Comparison of ENCODE assay signal across 1 cellular context in the genomic region with DNA sequence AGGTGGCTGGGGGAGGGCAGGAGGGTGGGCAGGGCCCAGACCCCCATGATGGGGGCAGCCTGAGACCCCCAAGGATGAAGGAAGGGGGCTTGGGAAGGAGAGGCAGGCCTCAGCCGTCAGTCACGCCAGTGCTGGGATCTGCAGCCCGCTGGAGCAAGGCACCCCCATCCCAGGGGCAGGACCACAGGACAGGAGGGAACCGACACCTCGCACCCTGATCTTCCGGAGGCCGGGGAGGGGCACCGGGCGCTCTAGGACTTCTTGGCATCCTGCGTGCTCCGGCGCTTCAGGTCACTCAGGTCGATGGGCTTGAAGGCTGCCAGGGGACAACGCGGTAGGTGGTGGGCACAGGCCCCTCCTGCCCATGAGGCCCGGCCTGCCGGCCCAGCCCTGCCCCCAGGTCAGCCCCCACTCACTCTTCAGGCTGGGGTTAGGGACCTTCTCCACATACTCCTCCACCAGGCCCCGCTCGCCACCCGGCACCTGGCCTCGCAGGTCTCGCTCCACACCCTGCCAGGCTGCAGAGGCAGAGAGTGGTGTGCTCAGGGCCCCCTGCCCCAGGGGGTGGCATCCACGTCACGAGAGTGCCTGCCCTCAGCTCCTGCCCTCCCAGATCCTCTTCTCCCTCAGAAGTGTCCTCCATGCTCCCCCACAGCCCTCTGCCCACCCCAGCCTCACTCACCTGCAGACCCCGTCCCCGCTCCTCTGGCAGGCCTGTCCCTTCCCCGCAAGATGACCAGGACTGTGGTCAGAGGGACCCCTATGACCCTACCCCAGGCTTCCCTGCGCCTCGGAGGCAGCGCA.
TF ChIP-seq lines count a peak whose summit lies in the region.

No MANE protein-coding gene starts in this region.

TF ChIP-seq in HEK293, 187 proteins besides CTCF, POLR2A, EP300 and RAD21 (continued from another document):
- TF ChIP-seq, protein P1, sequence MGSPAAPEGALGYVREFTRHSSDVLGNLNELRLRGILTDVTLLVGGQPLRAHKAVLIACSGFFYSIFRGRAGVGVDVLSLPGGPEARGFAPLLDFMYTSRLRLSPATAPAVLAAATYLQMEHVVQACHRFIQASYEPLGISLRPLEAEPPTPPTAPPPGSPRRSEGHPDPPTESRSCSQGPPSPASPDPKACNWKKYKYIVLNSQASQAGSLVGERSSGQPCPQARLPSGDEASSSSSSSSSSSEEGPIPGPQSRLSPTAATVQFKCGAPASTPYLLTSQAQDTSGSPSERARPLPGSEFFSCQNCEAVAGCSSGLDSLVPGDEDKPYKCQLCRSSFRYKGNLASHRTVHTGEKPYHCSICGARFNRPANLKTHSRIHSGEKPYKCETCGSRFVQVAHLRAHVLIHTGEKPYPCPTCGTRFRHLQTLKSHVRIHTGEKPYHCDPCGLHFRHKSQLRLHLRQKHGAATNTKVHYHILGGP (tag by site-specific recombination; IDR thresholded peaks at IDR 0.05): no peak
- TF ChIP-seq, protein P2, sequence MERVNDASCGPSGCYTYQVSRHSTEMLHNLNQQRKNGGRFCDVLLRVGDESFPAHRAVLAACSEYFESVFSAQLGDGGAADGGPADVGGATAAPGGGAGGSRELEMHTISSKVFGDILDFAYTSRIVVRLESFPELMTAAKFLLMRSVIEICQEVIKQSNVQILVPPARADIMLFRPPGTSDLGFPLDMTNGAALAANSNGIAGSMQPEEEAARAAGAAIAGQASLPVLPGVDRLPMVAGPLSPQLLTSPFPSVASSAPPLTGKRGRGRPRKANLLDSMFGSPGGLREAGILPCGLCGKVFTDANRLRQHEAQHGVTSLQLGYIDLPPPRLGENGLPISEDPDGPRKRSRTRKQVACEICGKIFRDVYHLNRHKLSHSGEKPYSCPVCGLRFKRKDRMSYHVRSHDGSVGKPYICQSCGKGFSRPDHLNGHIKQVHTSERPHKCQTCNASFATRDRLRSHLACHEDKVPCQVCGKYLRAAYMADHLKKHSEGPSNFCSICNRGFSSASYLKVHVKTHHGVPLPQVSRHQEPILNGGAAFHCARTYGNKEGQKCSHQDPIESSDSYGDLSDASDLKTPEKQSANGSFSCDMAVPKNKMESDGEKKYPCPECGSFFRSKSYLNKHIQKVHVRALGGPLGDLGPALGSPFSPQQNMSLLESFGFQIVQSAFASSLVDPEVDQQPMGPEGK (tag by site-specific recombination; IDR thresholded peaks at IDR 0.05): 0 out of 2 replicates have a peak, but pooled peaks have one; percentile 25
- TF ChIP-seq ZNF140 (tag by site-specific recombination; IDR thresholded peaks at IDR 0.05) (no peak), EGR2 (tag by site-specific recombination; IDR thresholded peaks at IDR 0.05; ENCODE audit: low read depth) (no peak)
- TF ChIP-seq, protein P3, sequence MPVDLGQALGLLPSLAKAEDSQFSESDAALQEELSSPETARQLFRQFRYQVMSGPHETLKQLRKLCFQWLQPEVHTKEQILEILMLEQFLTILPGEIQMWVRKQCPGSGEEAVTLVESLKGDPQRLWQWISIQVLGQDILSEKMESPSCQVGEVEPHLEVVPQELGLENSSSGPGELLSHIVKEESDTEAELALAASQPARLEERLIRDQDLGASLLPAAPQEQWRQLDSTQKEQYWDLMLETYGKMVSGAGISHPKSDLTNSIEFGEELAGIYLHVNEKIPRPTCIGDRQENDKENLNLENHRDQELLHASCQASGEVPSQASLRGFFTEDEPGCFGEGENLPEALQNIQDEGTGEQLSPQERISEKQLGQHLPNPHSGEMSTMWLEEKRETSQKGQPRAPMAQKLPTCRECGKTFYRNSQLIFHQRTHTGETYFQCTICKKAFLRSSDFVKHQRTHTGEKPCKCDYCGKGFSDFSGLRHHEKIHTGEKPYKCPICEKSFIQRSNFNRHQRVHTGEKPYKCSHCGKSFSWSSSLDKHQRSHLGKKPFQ (tag by site-specific recombination; IDR thresholded peaks at IDR 0.05): no peak
- TF ChIP-seq, protein P4, sequence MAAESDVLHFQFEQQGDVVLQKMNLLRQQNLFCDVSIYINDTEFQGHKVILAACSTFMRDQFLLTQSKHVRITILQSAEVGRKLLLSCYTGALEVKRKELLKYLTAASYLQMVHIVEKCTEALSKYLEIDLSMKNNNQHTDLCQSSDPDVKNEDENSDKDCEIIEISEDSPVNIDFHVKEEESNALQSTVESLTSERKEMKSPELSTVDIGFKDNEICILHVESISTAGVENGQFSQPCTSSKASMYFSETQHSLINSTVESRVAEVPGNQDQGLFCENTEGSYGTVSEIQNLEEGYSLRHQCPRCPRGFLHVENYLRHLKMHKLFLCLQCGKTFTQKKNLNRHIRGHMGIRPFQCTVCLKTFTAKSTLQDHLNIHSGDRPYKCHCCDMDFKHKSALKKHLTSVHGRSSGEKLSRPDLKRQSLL (tag by site-specific recombination; IDR thresholded peaks at IDR 0.05): 0 out of 2 replicates have a peak, but pooled peaks have one; percentile 13
TF ChIP-seq in HEK293: peak in this region for 3.
